1 cellular context compared by ENCODE assay signal in the genomic region with DNA sequence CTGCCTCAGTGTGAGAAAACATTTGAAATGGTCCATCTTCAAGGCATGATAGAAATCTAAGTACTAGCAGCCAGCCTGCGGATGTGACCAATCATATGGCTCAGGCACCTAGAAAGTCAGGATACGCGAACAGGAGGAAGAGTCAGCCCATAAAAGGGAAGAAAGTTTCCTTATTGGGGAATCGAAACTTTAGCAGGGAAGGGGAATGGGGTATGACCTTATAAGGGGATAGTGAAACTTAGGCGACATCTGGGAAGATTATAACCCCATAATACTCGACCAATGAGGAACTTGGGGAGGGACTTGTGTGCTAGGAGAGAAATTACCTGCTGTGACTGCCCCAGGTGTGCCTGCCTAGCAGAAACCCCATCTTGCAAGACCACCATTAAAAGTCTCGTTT.
TF ChIP-seq lines count a peak whose summit lies in the region.

No MANE protein-coding gene starts in this region.

TF ChIP-seq in K562, 482 proteins besides CTCF, POLR2A, EP300 and RAD21:
- TF ChIP-seq, protein P1, sequence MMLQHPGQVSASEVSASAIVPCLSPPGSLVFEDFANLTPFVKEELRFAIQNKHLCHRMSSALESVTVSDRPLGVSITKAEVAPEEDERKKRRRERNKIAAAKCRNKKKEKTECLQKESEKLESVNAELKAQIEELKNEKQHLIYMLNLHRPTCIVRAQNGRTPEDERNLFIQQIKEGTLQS (IDR thresholded peaks at IDR 0.05) = no peak
- TF ChIP-seq, protein P1 (CRISPR knock-in tag; conservative IDR thresholded peaks at IDR 0.05) = no peak
- TF ChIP-seq SREBF2 (CRISPR knock-in tag; IDR thresholded peaks at IDR 0.05) = no peak
- no peak for TF ChIP-seq MLX (CRISPR knock-in tag; conservative IDR thresholded peaks at IDR 0.05)
- TF ChIP-seq PHF8 (IDR thresholded peaks at IDR 0.05; ENCODE audit: borderline replicate concordance, low read length) = no peak
- no peak for TF ChIP-seq ZNF785 (CRISPR knock-in tag; IDR thresholded peaks at IDR 0.05)
- no peak for TF ChIP-seq ZKSCAN3 (CRISPR knock-in tag; IDR thresholded peaks at IDR 0.05)
- no peak for TF ChIP-seq FOXJ3 (CRISPR knock-in tag; IDR thresholded peaks at IDR 0.05)
